Comparison of ENCODE assay signal across 13 cellular contexts in the genomic region with DNA sequence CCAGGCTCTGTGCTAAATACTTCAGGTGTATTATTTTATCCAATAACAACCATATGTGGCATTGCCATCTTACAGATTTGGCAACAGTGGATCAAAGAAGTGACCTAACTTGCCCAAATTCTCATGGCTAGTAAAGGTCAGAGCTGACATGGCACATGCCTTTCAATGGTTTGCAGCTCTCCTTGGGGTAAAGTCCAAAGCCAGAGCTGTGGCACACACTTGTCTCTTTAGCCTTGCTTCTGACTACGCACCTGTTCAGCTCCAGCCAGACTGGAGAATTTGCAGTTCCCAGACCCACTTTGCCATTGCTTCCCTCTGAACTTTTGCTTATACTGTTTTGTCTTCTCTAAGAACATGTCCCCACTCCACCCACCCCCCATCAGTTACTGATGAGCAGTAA. TPM values are rescaled to one million over a fixed set of nuclear protein-coding genes. Genes with fewer than 3 reads are reported as not detected.
DNase-seq lines count a peak whose midpoint lies in the region; ATAC-seq and TF ChIP-seq lines count a peak whose summit lies in the region.
"Had no signal": no experiment of that assay in that cellular context is flagged by ENCODE, and none has a peak within 500 bp of the region (broad histone marks: within the 10 kb centered on the region; RNA-seq: fewer than 3 reads in every experiment).

No MANE protein-coding gene starts in this region.

- 94 to 100% (median 99%) methylated on average over 1 of the region's 1 CpG for WGBS in heart left ventricle, 4 donors
- 63% methylated on average over 1 of the region's 1 CpG for WGBS in right lobe of liver (ENCODE audit: insufficient coverage, low coverage, low lambda C conversion rate, missing lambda C conversion rate)
- WGBS in testis, 2 donors: 92 to 100% methylated on average over 1 of the region's 1 CpG

- H3K4me1 ChIP-seq in heart left ventricle: peaks cover 11 to 76% (median 50%) of the 10 kb centered on the region in 12 donors
- peaks cover 0 to 67% (median 27%) of the 10 kb centered on the region in 4 donors for H3K4me1 ChIP-seq in right lobe of liver
- peaks cover 65% of the 10 kb centered on the region for H3K4me1 ChIP-seq in testis

- intact Hi-C loops in heart left ventricle (cut with DNase I) (loop anchor here in 1 of 10 donors (2.0 kb wide), 1 partner anchor 62 kb away; a partner anchor contains a TSS), Right ventricle myocardium inferior (cut with DNase I) (no loop called here), right lobe of liver (cut with DNase I) (no loop called here), testis (cut with DNase I; ENCODE audit: low total_unique reads) (no loop called here)
- intact Hi-C loops in activated CD8-positive, alpha-beta T cell treated with anti-CD3 and anti-CD28 coated beads for 36 hours (cut with micrococcal nuclease): no loop called here

- H3K27ac ChIP-seq in heart left ventricle (peak overlapping the region in 11 of 12 donors; percentile 42 to 90 (median 79)), right lobe of liver (peak overlapping the region in 2 of 3 donors; percentile 21 to 90), testis (peak overlapping the region; percentile 79 to 80)
- H3K27ac ChIP-seq: SJSA1 had no signal

- no peak overlapping the region for H3K4me3 ChIP-seq in heart left ventricle
- H3K4me3 ChIP-seq in right lobe of liver: no peak overlapping the region
- no peak overlapping the region for H3K4me3 ChIP-seq in testis
- H3K4me3 ChIP-seq: SJSA1 had no signal

- POLR2A ChIA-PET in activated CD8-positive, alpha-beta T cell treated with anti-CD3 and anti-CD28 coated beads for 36 hours (lab: Charles Lee): interaction anchor here (0.6 to 1.0 kb wide), 4 partner anchors 22 to 60 kb away, joined by 3 read pairs; no protein-coding TSS in a partner anchor

- H3K9me3 Mint-ChIP-seq in activated CD8-positive, alpha-beta T cell treated with anti-CD3 and anti-CD28 coated beads for 36 hours: no peaks in the 10 kb centered on the region

- no peaks in the 10 kb centered on the region for H3K27me3 Mint-ChIP-seq in activated CD8-positive, alpha-beta T cell treated with anti-CD3 and anti-CD28 coated beads for 36 hours

- H3K36me3 Mint-ChIP-seq in activated CD8-positive, alpha-beta T cell treated with anti-CD3 and anti-CD28 coated beads for 36 hours (ENCODE audit: low read depth): peaks cover 32% of the 10 kb centered on the region

- H3K9me3 ChIP-seq in heart left ventricle: no peaks in the 10 kb centered on the region
- no peaks in the 10 kb centered on the region for H3K9me3 ChIP-seq in right lobe of liver
- no peaks in the 10 kb centered on the region for H3K9me3 ChIP-seq in testis
- H3K9me3 ChIP-seq: SJSA1 had no signal

- H3K36me3 ChIP-seq in heart left ventricle (peaks cover 0 to 37% (median 26%) of the 10 kb centered on the region in 9 donors), right lobe of liver (peaks cover 0 to 15% (median 7%) of the 10 kb centered on the region in 4 donors), testis (ENCODE audit: low read depth, missing control alignments) (no peaks in the 10 kb centered on the region)

- DNase-seq in heart left ventricle: no peak
- no peak for DNase-seq in Right ventricle myocardium inferior (ENCODE audit: missing footprints)
- DNase-seq in activated CD8-positive, alpha-beta T cell treated with anti-CD3 and anti-CD28 coated beads for 36 hours: no peak
- peak in 1 of 3 donors; percentile 41 for DNase-seq in right lobe of liver
- DNase-seq in testis: no peak
- DNase-seq in NAMALWA (ENCODE audit: low spot score): no peak
- DNase-seq in activated gamma-delta T cell treated with Interleukin-2 at 50 U/mL for 16 hours: no peak
- no peak for DNase-seq in DMS53 treated with DMSO at 0.1 percent for 48 hours (lab: John Stamatoyannopoulos, UW; ENCODE audit: unreplicated experiment)
- DNase-seq: AML-193, aorta, mesendoderm, NCI-H1092 treated with DMSO at 0.1 percent for 48 hours had no signal

- H3K4me1 Mint-ChIP-seq in activated CD8-positive, alpha-beta T cell treated with anti-CD3 and anti-CD28 coated beads for 36 hours (ENCODE audit: low read depth): peaks cover 42% of the 10 kb centered on the region

- no peak for ATAC-seq in heart left ventricle
- ATAC-seq in Right ventricle myocardium inferior: no peak
- no peak for ATAC-seq in activated CD8-positive, alpha-beta T cell treated with anti-CD3 and anti-CD28 coated beads for 36 hours
- peak in 1 of 4 donors; percentile 7 for ATAC-seq in right lobe of liver

- no peaks in the 10 kb centered on the region for H3K27me3 ChIP-seq in heart left ventricle
- no peaks in the 10 kb centered on the region for H3K27me3 ChIP-seq in right lobe of liver
- no peaks in the 10 kb centered on the region for H3K27me3 ChIP-seq in testis
- H3K27me3 ChIP-seq: SJSA1 had no signal

- CTCF ChIA-PET in activated CD8-positive, alpha-beta T cell treated with anti-CD3 and anti-CD28 coated beads for 36 hours (lab: Charles Lee): interaction anchor here (0.8 to 1.7 kb wide), 3 partner anchors 62 to 68 kb away, joined by 3 to 7 read pairs (median 4); a partner anchor contains a TSS

- TF ChIP-seq CTCF in heart left ventricle (IDR thresholded peaks at IDR 0.05): no peak
- no peak for TF ChIP-seq CTCF in activated CD8-positive, alpha-beta T cell treated with anti-CD3 and anti-CD28 coated beads for 36 hours (IDR thresholded peaks at IDR 0.05)
- no peak for TF ChIP-seq CTCF in right lobe of liver (IDR thresholded peaks at IDR 0.05)
- no peak for TF ChIP-seq CTCF in testis (IDR thresholded peaks at IDR 0.05)

- peak overlapping the region; percentile 92 for H3K27ac Mint-ChIP-seq in activated CD8-positive, alpha-beta T cell treated with anti-CD3 and anti-CD28 coated beads for 36 hours

- no peak for TF ChIP-seq POLR2A in heart left ventricle (IDR thresholded peaks at IDR 0.05)
- TF ChIP-seq POLR2A in right lobe of liver (IDR thresholded peaks at IDR 0.05): no peak
- TF ChIP-seq POLR2A in testis (IDR thresholded peaks at IDR 0.05): no peak

- no peak overlapping the region for H3K4me3 Mint-ChIP-seq in activated CD8-positive, alpha-beta T cell treated with anti-CD3 and anti-CD28 coated beads for 36 hours

RNA-seq across cellular contexts. Expression of a gene that starts 5.9 kb away (rescaled TPM):
- total RNA-seq in heart left ventricle (10 to 100 TPM; 55.5 to 92.1 (median 75.9) TPM), Right ventricle myocardium inferior (76.4 TPM), right lobe of liver (10 to 100 TPM; 28.1 to 38.5 (median 30.2) TPM), testis (100 to 1,000 TPM in 1 of 2 donors, 10 to 100 TPM in 1; 84.3 to 105 TPM)
- polyA plus RNA-seq in heart left ventricle (100 to 1,000 TPM in 1 of 2 donors, 10 to 100 TPM in 1; 39.2 to 118 TPM), testis (ENCODE audit: insufficient read depth, low read depth, low replicate concordance) (97.0 TPM)
- 10 to 100 TPM; 72.9 to 73.6 TPM for total RNA-seq in activated CD8-positive, alpha-beta T cell treated with anti-CD3 and anti-CD28 coated beads for 36 hours

RNA-seq across cellular contexts. Expression of a gene that starts 6.1 kb away (rescaled TPM):
- total RNA-seq in heart left ventricle (10 to 100 TPM in 5 of 9 donors, 1 to 10 TPM in 4; 3.6 to 23.1 (median 11.4) TPM), Right ventricle myocardium inferior (10.6 TPM), right lobe of liver (10 to 100 TPM in 5 of 6 experiments, 1 to 10 TPM in 1; 9.6 to 24.3 (median 14.3) TPM), testis (100 to 1,000 TPM; 122 to 129 TPM)
- polyA plus RNA-seq in heart left ventricle (10 to 100 TPM in 1 of 2 donors, 1 to 10 TPM in 1; 4.9 to 14.7 TPM), testis (ENCODE audit: insufficient read depth, low read depth, low replicate concordance) (73.1 TPM)
- total RNA-seq in activated CD8-positive, alpha-beta T cell treated with anti-CD3 and anti-CD28 coated beads for 36 hours: 10 to 100 TPM; 24.9 TPM

RNA-seq across cellular contexts. Expression of a gene that starts 13.2 kb away (rescaled TPM):
- total RNA-seq in heart left ventricle (10 to 100 TPM; 22.4 to 38.1 (median 28.1) TPM), Right ventricle myocardium inferior (29.4 TPM), right lobe of liver (10 to 100 TPM; 14.4 to 35.4 (median 18.6) TPM), testis (10 to 100 TPM; 43.1 to 51.3 TPM)
- polyA plus RNA-seq in heart left ventricle (10 to 100 TPM; 32.1 to 36.5 TPM), testis (ENCODE audit: insufficient read depth, low read depth, low replicate concordance) (49.0 TPM)
- 10 to 100 TPM; 47.8 to 49.5 TPM for total RNA-seq in activated CD8-positive, alpha-beta T cell treated with anti-CD3 and anti-CD28 coated beads for 36 hours

RNA-seq across cellular contexts. Expression of a gene that starts 23.0 kb away (rescaled TPM):
- total RNA-seq in heart left ventricle (10 to 100 TPM in 6 of 9 donors, 1 to 10 TPM in 3; 4.7 to 34.9 (median 14.6) TPM), Right ventricle myocardium inferior (11.7 TPM), right lobe of liver (10 to 100 TPM; 10.7 to 19.5 (median 13.6) TPM), testis (10 to 100 TPM; 11.7 to 14.0 TPM)
- polyA plus RNA-seq in heart left ventricle (10 to 100 TPM in 1 of 2 donors, 1 to 10 TPM in 1; 8.5 to 33.3 TPM), testis (ENCODE audit: insufficient read depth, low read depth, low replicate concordance) (47.3 TPM)
- 10 to 100 TPM; 19.6 to 20.3 TPM for total RNA-seq in activated CD8-positive, alpha-beta T cell treated with anti-CD3 and anti-CD28 coated beads for 36 hours

Comparison
In these comparisons a context has a peak if more than half of its experiments do, and no peak if none do; other contexts are left out.
1. RNA of a gene that starts 6.1 kb away (total RNA-seq): 122 to 129 TPM in testis; 24.9 TPM in activated CD8-positive, alpha-beta T cell treated with anti-CD3 and anti-CD28 coated beads for 36 hours, 9.6 to 24.3 TPM in right lobe of liver, 3.6 to 23.1 TPM in heart left ventricle and 10.6 TPM in Right ventricle myocardium inferior (single experiment); every median in the first group is over 4 times any median in the second.
2. Peak in every context shown above with its lines, with median percentiles within 50 percentile points of each other: H3K27ac ChIP-seq.